ENCODE assay signal across 18 cellular contexts in the genomic region with DNA sequence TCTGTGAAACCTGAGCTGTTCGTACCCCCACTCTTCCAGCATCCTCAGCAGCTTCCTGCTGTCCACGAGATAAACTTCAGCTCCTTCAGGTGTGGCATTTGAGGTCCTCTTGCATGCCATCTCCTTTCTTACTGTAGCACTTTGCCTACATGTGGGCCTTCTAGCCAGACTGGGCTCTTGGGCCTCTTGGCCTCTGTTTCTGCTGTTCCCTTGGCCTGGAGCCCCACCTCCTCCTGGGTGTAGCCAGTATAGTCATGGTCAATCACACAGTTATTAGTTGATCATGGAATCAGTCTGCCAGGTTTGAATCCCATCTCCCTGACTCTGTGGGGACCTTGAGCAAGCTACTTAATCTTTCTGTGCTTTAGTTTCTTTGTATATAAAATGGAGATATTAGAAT. TPM values are rescaled to one million over a fixed set of nuclear protein-coding genes. Genes with fewer than 3 reads are reported as not detected.
"Had no signal": no experiment of that assay in that cellular context is flagged by ENCODE, and none has a peak within 500 bp of the region (broad histone marks: within the 10 kb centered on the region; RNA-seq: fewer than 3 reads in every experiment).

No MANE protein-coding gene starts in this region.

- H3K79me2 ChIP-seq: hepatocyte had no signal

- H3K27me3 Mint-ChIP-seq: natural killer cell treated with Interleukin-12 subunit alpha and Interleukin-12 subunit beta and Interleukin-15 and Interleukin-18, amount 100 ng/mL, for 72 hours had no signal

- H3K27me3 ChIP-seq: ascending aorta, foreskin keratinocyte, hepatocyte, spleen, tibial nerve, vagina had no signal

- ATAC-seq: foreskin keratinocyte; lower lobe of right lung; natural killer cell treated with Interleukin-12 subunit alpha and Interleukin-12 subunit beta and Interleukin-15 and Interleukin-18, amount 100 ng/mL, for 72 hours; sciatic nerve had no signal

- H3K27ac ChIP-seq: foreskin keratinocyte, hepatocyte, lower lobe of right lung, spleen, tibial nerve, vagina, VCaP had no signal

- H3K27ac Mint-ChIP-seq: activated T-helper 1 cell treated with anti-CD3 and anti-CD28 coated beads, Interleukin-12 subunit alpha, Interleukin-12 subunit beta, Interleukin-2, Interleukin-4 antibody, amounts not matched to agents 30 ng/mL and 10 ng/mL and 1 ng/mL, durations not matched to agents 14 hours and 24 hours and 36 hours; mesothelial cell of epicardium had no signal

- H3K4me1 ChIP-seq: foreskin keratinocyte, lower lobe of right lung, vagina had no signal

- H2AFZ ChIP-seq: hepatocyte had no signal

- H3K4me3 ChIP-seq: ascending aorta, hepatocyte, lower lobe of right lung, spleen, tibial nerve, vagina had no signal

- H3K4me2 ChIP-seq: hepatocyte had no signal

- H3K4me3 Mint-ChIP-seq: activated T-helper 1 cell treated with anti-CD3 and anti-CD28 coated beads, Interleukin-12 subunit alpha, Interleukin-12 subunit beta, Interleukin-2, Interleukin-4 antibody, amounts not matched to agents 30 ng/mL and 10 ng/mL and 1 ng/mL, durations not matched to agents 14 hours and 24 hours and 36 hours; mesothelial cell of epicardium; natural killer cell treated with Interleukin-12 subunit alpha and Interleukin-12 subunit beta and Interleukin-15 and Interleukin-18, amount 100 ng/mL, for 72 hours had no signal

- DNase-seq: activated CD4-positive, alpha-beta T cell treated with anti-CD3 and anti-CD28 coated beads, Interleukin-2, amount 50 U/mL, for 4 hours; cortex of kidney; effector memory CD4-positive, alpha-beta T cell; foreskin keratinocyte; lower lobe of right lung; spleen; stimulated activated CD4-positive, alpha-beta T cell treated with anti-CD3 and anti-CD28 coated beads, Interleukin-4, amount 100 ng/mL, for 4 hours; stimulated activated naive CD4-positive, alpha-beta T cell; T-helper 2 cell had no signal

- H3K4me1 Mint-ChIP-seq: mesothelial cell of epicardium had no signal

- H3K9me3 Mint-ChIP-seq: activated T-helper 1 cell treated with anti-CD3 and anti-CD28 coated beads, Interleukin-12 subunit alpha, Interleukin-12 subunit beta, Interleukin-2, Interleukin-4 antibody, amounts not matched to agents 30 ng/mL and 10 ng/mL and 1 ng/mL, durations not matched to agents 14 hours and 24 hours and 36 hours; mesothelial cell of epicardium; natural killer cell treated with Interleukin-12 subunit alpha and Interleukin-12 subunit beta and Interleukin-15 and Interleukin-18, amount 100 ng/mL, for 72 hours had no signal

- H3K9me3 ChIP-seq: ascending aorta, lower lobe of right lung, spleen, tibial nerve, vagina had no signal

RNA-seq across cellular contexts. Expression of a gene that starts 26.6 kb away (rescaled TPM):
- total RNA-seq: ascending aorta, vagina had no signal
